1 cellular context compared by ENCODE assay signal in the genomic region with DNA sequence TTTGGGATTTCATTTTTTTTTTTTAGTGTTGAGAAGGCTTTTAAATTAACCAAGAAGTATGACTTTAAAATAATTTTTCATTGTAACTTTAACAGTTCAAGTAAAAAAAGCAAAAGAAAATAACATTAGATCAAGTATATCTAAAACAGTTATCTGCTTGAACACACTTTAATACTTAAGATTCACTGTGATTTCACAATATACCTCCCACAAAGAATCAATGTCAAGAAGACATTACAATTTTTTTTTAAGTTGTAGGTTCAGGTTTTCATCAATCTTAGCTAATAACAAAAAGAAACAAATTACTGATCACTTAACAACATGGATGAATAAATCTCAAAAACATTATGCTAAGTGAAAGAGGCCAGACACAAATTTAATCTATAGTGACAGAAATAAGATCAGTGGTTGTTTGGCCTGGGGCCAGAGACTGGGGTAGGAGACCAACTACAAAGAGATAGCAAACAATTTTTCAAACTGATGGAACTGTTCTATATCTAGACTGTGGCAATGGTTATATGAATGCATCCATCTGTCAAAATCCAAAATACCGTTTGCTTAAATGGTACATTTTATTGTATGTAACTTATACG.
TF ChIP-seq lines count a peak whose summit lies in the region.

No MANE protein-coding gene starts in this region.

TF ChIP-seq in HepG2, 621 proteins besides CTCF, POLR2A, EP300 and RAD21:
- TF ChIP-seq GLI4 (CRISPR knock-in tag; IDR thresholded peaks at IDR 0.05; ENCODE audit: borderline replicate concordance) (no peak), CEBPB (IDR thresholded peaks at IDR 0.05; ENCODE audit: borderline replicate concordance, low read depth, low read length) (peak; percentile 30; the same call in 1 of the 2 replicates)
TF ChIP-seq in HepG2: peak in this region for 1.
